ENCODE assay signal across 16 cellular contexts in genomic region chr22:44738347-44738715, GRCh38. TPM values are rescaled to one million over a fixed set of nuclear protein-coding genes. Genes with fewer than 3 reads are reported as not detected.
DNase-seq lines count a peak whose midpoint lies in the region; ATAC-seq and TF ChIP-seq lines count a peak whose summit lies in the region.
"Had no signal": no experiment of that assay in that cellular context is flagged by ENCODE, and none has a peak within 500 bp of the region (broad histone marks: within the 10 kb centered on the region; RNA-seq: fewer than 3 reads in every experiment).

No MANE protein-coding gene starts in this region.

- DNase-seq in NCI-H146 (lab: John Stamatoyannopoulos, UW), result peak; percentile 4
- no peak for DNase-seq in NCI-H146 treated with DMSO at 0.1 percent for 48 hours (lab: John Stamatoyannopoulos, UW; ENCODE audit: unreplicated experiment)
- peak; percentile 73 for DNase-seq in colonic mucosa
- DNase-seq in left lobe of liver (ENCODE audit: low spot score), result no peak
- no peak for DNase-seq in upper lobe of right lung
- no peak for DNase-seq in SW 1271 (lab: John Stamatoyannopoulos, UW)
- DNase-seq in NCI-H2029 treated with DMSO at 0.1 percent for 48 hours (lab: John Stamatoyannopoulos, UW), result no peak
- DNase-seq: CD4-positive, alpha-beta T cell; KG1; left ventricle myocardium inferior; naive thymus-derived CD8-positive, alpha-beta T cell; NCI-H1105 had no signal

- H3K4me3 ChIP-seq in colonic mucosa, result no peak overlapping the region
- no peak overlapping the region for H3K4me3 ChIP-seq in upper lobe of right lung
- H3K4me3 ChIP-seq: left ventricle myocardium inferior, thoracic aorta had no signal

- H3K27me3 ChIP-seq in colonic mucosa (no peaks in the 10 kb centered on the region), upper lobe of right lung (no peaks in the 10 kb centered on the region)

- intact Hi-C loops in colonic mucosa (cut with DNase I) (no loop called here), upper lobe of right lung (cut with DNase I) (no loop called here)

- H3K4me1 ChIP-seq in colonic mucosa (peaks cover 5% of the 10 kb centered on the region), upper lobe of right lung (peaks cover 7% of the 10 kb centered on the region)

- H3K27ac ChIP-seq in colonic mucosa (no peak overlapping the region), upper lobe of right lung (no peak overlapping the region)
- H3K27ac ChIP-seq: 22Rv1, left ventricle myocardium inferior, thoracic aorta had no signal

- TF ChIP-seq CTCF in colonic mucosa (IDR thresholded peaks at IDR 0.05) (no peak), upper lobe of right lung (IDR thresholded peaks at IDR 0.05) (no peak)

- no peaks in the 10 kb centered on the region for H3K9me3 ChIP-seq in colonic mucosa
- no peaks in the 10 kb centered on the region for H3K9me3 ChIP-seq in upper lobe of right lung
- H3K9me3 ChIP-seq: left ventricle myocardium inferior, thoracic aorta had no signal

- peak overlapping the region; percentile 35 to 43 for H3K9ac ChIP-seq in colonic mucosa (ENCODE audit: low read depth in 2 of 2, low read length in 2 of 2)

- no peaks in the 10 kb centered on the region for H3K36me3 ChIP-seq in colonic mucosa
- no peaks in the 10 kb centered on the region for H3K36me3 ChIP-seq in upper lobe of right lung
- H3K36me3 ChIP-seq: left ventricle myocardium inferior, thoracic aorta had no signal

- ATAC-seq in left lobe of liver (peak; percentile 38), upper lobe of right lung (peak; percentile 51), HG02852 (IDR thresholded peaks at IDR 0.05; ENCODE audit: unreplicated experiment) (no peak)
- ATAC-seq: naive thymus-derived CD8-positive, alpha-beta T cell had no signal

RNA-seq across cellular contexts. Expression of gene ARHGAP8, which starts 14.0 kb away (rescaled TPM):
- total RNA-seq in colonic mucosa, result 10 to 100 TPM; 38.4 to 69.9 TPM
- 0.98 TPM for total RNA-seq in left lobe of liver
- total RNA-seq in upper lobe of right lung, result 18.1 TPM
- total RNA-seq: endothelial cell of umbilical vein, left ventricle myocardium inferior had no signal

RNA-seq across cellular contexts. Expression of gene PRR5, which starts 36.3 kb away (rescaled TPM):
- total RNA-seq in colonic mucosa, result 10 to 100 TPM; 21.2 to 45.8 TPM
- total RNA-seq in left lobe of liver, result 30.0 TPM
- total RNA-seq in upper lobe of right lung, result 13.6 TPM

Comparison
In these comparisons a context has a peak if more than half of its experiments do, and no peak if none do; other contexts are left out.
1. DNase-seq: peak in NCI-H146 (single experiment) and colonic mucosa (single experiment); none in NCI-H146 treated with DMSO at 0.1 percent for 48 hours (single experiment), left lobe of liver (single experiment), upper lobe of right lung (single experiment), SW 1271 (0 of 2) and NCI-H2029 treated with DMSO at 0.1 percent for 48 hours (single experiment).